In genomic region chr11:114074546-114075342, GRCh38 we compare ENCODE assay signal across 15 cellular contexts. TPM values are rescaled to one million over a fixed set of nuclear protein-coding genes. Genes with fewer than 3 reads are reported as not detected.
DNase-seq lines count a peak whose midpoint lies in the region; ATAC-seq and TF ChIP-seq lines count a peak whose summit lies in the region.
"Had no signal": no experiment of that assay in that cellular context is flagged by ENCODE, and none has a peak within 500 bp of the region (broad histone marks: within the 10 kb centered on the region; RNA-seq: fewer than 3 reads in every experiment).

No MANE protein-coding gene starts in this region.

- H3K4me1 ChIP-seq in liver (ENCODE audit: control insufficient read depth in 4 of 4, insufficient read depth in 4 of 4, low read length in 3 of 4) (peaks cover 20 to 79% (median 57%) of the 10 kb centered on the region in 4 donors), tibial artery (peaks cover 0 to 99% (median 89%) of the 10 kb centered on the region in 4 donors)

- H3K27ac ChIP-seq in liver (ENCODE audit: low read depth in 1 of 2, low read length in 2 of 2) (peak overlapping the region in 1 of 2 donors; percentile 13), tibial artery (peak overlapping the region; percentile 73 to 78)
- H3K27ac ChIP-seq: pancreas had no signal

- peak overlapping the region; percentile 91 for H3K27ac Mint-ChIP-seq in activated naive CD8-positive, alpha-beta T cell treated with anti-CD3 and anti-CD28 coated beads, Interleukin-2, amount 10 ng/mL, durations not matched to agents 7 days and 5 days
- H3K27ac Mint-ChIP-seq: WTC11 had no signal

- peaks cover 3 to 16% (median 8%) of the 10 kb centered on the region in 4 donors for H3K36me3 ChIP-seq in liver (ENCODE audit: control insufficient read depth in 4 of 4, insufficient read depth in 3 of 4, low read depth in 1 of 4, low read length in 3 of 4)
- H3K36me3 ChIP-seq in tibial artery, result peaks cover 86 to 91% (median 90%) of the 10 kb centered on the region in 3 donors

- 81% methylated on average over 21 of the region's 21 CpGs for WGBS in liver

- TF ChIP-seq RAD21 in liver (IDR thresholded peaks at IDR 0.05), result no peak

- TF ChIP-seq CTCF in liver (IDR thresholded peaks at IDR 0.05; ENCODE audit: low read depth, low read length, missing input control) (no peak), tibial artery (IDR thresholded peaks at IDR 0.05) (no peak)

- H3K9me3 Mint-ChIP-seq in activated naive CD8-positive, alpha-beta T cell treated with anti-CD3 and anti-CD28 coated beads, Interleukin-2, amount 10 ng/mL, durations not matched to agents 7 days and 5 days, result no peaks in the 10 kb centered on the region
- H3K9me3 Mint-ChIP-seq: WTC11 had no signal

- ATAC-seq in activated naive CD8-positive, alpha-beta T cell treated with anti-CD3 and anti-CD28 coated beads, Interleukin-2, amount 10 ng/mL, durations not matched to agents 7 days and 5 days (ENCODE audit: low read depth), result no peak
- ATAC-seq: pancreas had no signal

- peaks cover 67% of the 10 kb centered on the region for H3K4me1 Mint-ChIP-seq in activated naive CD8-positive, alpha-beta T cell treated with anti-CD3 and anti-CD28 coated beads, Interleukin-2, amount 10 ng/mL, durations not matched to agents 7 days and 5 days

- H3K4me3 Mint-ChIP-seq in activated naive CD8-positive, alpha-beta T cell treated with anti-CD3 and anti-CD28 coated beads, Interleukin-2, amount 10 ng/mL, durations not matched to agents 7 days and 5 days, result peak overlapping the region; percentile 60
- H3K4me3 Mint-ChIP-seq: WTC11 had no signal

- H3K27me3 ChIP-seq in liver (ENCODE audit: control insufficient read depth in 4 of 4, insufficient read depth in 4 of 4, low read length in 3 of 4) (no peaks in the 10 kb centered on the region), tibial artery (no peaks in the 10 kb centered on the region)
- H3K27me3 ChIP-seq: pancreas had no signal

- H3K27me3 Mint-ChIP-seq in activated naive CD8-positive, alpha-beta T cell treated with anti-CD3 and anti-CD28 coated beads, Interleukin-2, amount 10 ng/mL, durations not matched to agents 7 days and 5 days, result peaks cover 3% of the 10 kb centered on the region

- H3K9me3 ChIP-seq in liver (ENCODE audit: control insufficient read depth in 4 of 4, low read length in 3 of 4), result no peaks in the 10 kb centered on the region
- no peaks in the 10 kb centered on the region for H3K9me3 ChIP-seq in tibial artery
- H3K9me3 ChIP-seq: pancreas had no signal

- H3K4me3 ChIP-seq in liver (ENCODE audit: low read depth in 1 of 3, low read length in 3 of 3), result no peak overlapping the region
- H3K4me3 ChIP-seq in tibial artery, result peak overlapping the region; percentile 40 to 51
- H3K4me3 ChIP-seq: pancreas had no signal

- peaks cover 5% of the 10 kb centered on the region for H3K36me3 Mint-ChIP-seq in activated naive CD8-positive, alpha-beta T cell treated with anti-CD3 and anti-CD28 coated beads, Interleukin-2, amount 10 ng/mL, durations not matched to agents 7 days and 5 days
- H3K36me3 Mint-ChIP-seq: WTC11 had no signal

- DNase-seq in SKM-1 treated with dmso at 0.1 percent for 144 hours (lab: John Stamatoyannopoulos, UW; ENCODE audit: unreplicated experiment), result peak; percentile 26
- DNase-seq in SKM-1 (lab: John Stamatoyannopoulos, UW; ENCODE audit: unreplicated experiment), result no peak
- DNase-seq in activated naive CD8-positive, alpha-beta T cell treated with anti-CD3 and anti-CD28 coated beads, Interleukin-2, amount 10 ng/mL, durations not matched to agents 7 days and 5 days, result no peak
- no peak for DNase-seq in tibial artery
- no peak for DNase-seq in LoVo (ENCODE audit: low spot score)
- no peak for DNase-seq in NCI-H1105 treated with DMSO at 0.1 percent for 48 hours (lab: John Stamatoyannopoulos, UW)
- no peak for DNase-seq in activated CD8-positive, alpha-beta memory T cell treated with anti-CD3 and anti-CD28 coated beads, Interleukin-2, amount 50 U/mL, for 4 hours
- DNase-seq: activated effector memory CD4-positive, alpha-beta T cell treated with Interleukin-2 at 50 U/mL for 16 hours; foreskin fibroblast; NCI-H1417; SHP77; stimulated activated CD4-positive, alpha-beta T cell treated with anti-CD3 and anti-CD28 coated beads, Interleukin-4, amount 100 ng/mL, for 24 hours had no signal

- intact Hi-C loops in tibial artery (cut with DNase I; ENCODE audit: low total_unique reads), result no loop called here

- H3K9ac ChIP-seq in liver (ENCODE audit: low read depth in 1 of 2, low read length in 2 of 2), result no peak overlapping the region

- POLR2A ChIA-PET in activated naive CD8-positive, alpha-beta T cell treated with anti-CD3 and anti-CD28 coated beads, Interleukin-2, amount 10 ng/mL, durations not matched to agents 7 days and 5 days (lab: Charles Lee), result interaction anchor here (0.7 to 2.9 kb wide), 3 partner anchors 15 to 109 kb away, joined by 3 to 33 read pairs (median 12); partner anchors contain the start of gene ZBTB16

TF ChIP-seq in liver, 16 proteins besides CTCF, POLR2A, EP300 and RAD21:
- TF ChIP-seq NR2F2 (IDR thresholded peaks at IDR 0.05) (peak; percentile 37), SP1 (IDR thresholded peaks at IDR 0.05) (no peak)

RNA-seq across cellular contexts. Expression of gene ZBTB16, which starts 15.2 kb away (rescaled TPM):
- total RNA-seq in activated naive CD8-positive, alpha-beta T cell treated with anti-CD3 and anti-CD28 coated beads, Interleukin-2, amount 10 ng/mL, durations not matched to agents 7 days and 5 days, result 10 to 100 TPM; 13.1 to 14.6 TPM
- 100 to 1,000 TPM in 1 of 2 donors, 1 to 10 TPM in 1; 8.9 to 140 TPM for total RNA-seq in liver
- polyA plus RNA-seq in liver, result 10 to 100 TPM; 18.7 to 50.4 TPM

Comparison
In these comparisons a context has a peak if more than half of its experiments do, and no peak if none do; other contexts are left out.
1. H3K4me3 ChIP-seq: peak in tibial artery (2 of 2); none in liver (0 of 3).